ENCODE assay signal across 17 cellular contexts in the genomic region with DNA sequence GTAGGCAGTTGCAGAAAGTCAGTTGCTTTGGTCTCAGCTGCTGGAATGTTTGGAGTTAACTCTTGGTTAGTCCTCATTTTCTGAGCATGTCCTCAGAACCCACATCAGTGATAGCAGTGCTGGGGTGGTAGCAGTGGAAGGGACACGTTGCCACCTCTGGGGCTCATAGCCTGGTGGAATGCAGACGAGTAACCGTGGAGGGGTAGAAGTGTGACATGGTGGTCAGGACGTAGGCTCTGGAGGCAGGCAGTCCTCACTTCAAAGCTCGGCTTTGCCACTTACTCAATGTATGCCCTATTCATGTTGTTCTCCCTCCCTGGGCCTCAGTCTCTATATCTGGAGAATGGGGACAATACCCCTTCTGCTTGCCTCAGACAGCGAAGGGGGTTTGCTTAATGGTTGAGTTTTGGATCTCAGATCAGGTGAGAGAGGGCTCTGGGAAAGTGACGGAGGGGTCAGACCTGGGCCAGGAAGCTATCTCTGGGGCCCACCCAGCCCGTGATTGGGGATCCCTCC.
DNase-seq lines count a peak whose midpoint lies in the region; ATAC-seq and TF ChIP-seq lines count a peak whose summit lies in the region.
"Had no signal": no experiment of that assay in that cellular context is flagged by ENCODE, and none has a peak within 500 bp of the region (broad histone marks: within the 10 kb centered on the region; RNA-seq: fewer than 3 reads in every experiment).

No MANE protein-coding gene starts in this region.

- H3K27me3 ChIP-seq in IMR-90 (ENCODE audit: control insufficient read depth, insufficient read depth, low read length) = no peaks in the 10 kb centered on the region
- no peaks in the 10 kb centered on the region for H3K27me3 ChIP-seq in gastroesophageal sphincter

- peaks cover 6% of the 10 kb centered on the region; the same call in 1 of the 2 replicates for H3K9me1 ChIP-seq in IMR-90 (ENCODE audit: insufficient read depth, low read length)

- ATAC-seq in IMR-90 (ENCODE audit: low read depth) = no peak
- no peak for ATAC-seq in activated naive CD8-positive, alpha-beta T cell treated with anti-CD3 and anti-CD28 coated beads, Interleukin-2, amount 50 U/mL, for 24 hours
- ATAC-seq in gastroesophageal sphincter = no peak
- no peak for ATAC-seq in stimulated activated effector memory CD8-positive, alpha-beta T cell treated with anti-CD3 and anti-CD28 coated beads, Interleukin-12 subunit alpha, Interleukin-12 subunit beta, amount 100 ng/mL, for 72 hours
- ATAC-seq in GM18858 (IDR thresholded peaks at IDR 0.05; ENCODE audit: unreplicated experiment) = no peak
- ATAC-seq: activated T-helper 17 cell treated with anti-CD3 and anti-CD28 coated beads, Interleukin-2, amount 50 U/mL, for 72 hours; esophagus mucosa had no signal

- H4K91ac ChIP-seq in IMR-90 (ENCODE audit: insufficient read depth, low read depth, low read length) = no peak overlapping the region

- no peak overlapping the region for H3K4ac ChIP-seq in IMR-90 (ENCODE audit: low read depth, low read length)

- H3K23ac ChIP-seq in IMR-90 (ENCODE audit: low read depth, low read length) = no peak overlapping the region

- H3K36me3 ChIP-seq in IMR-90 (ENCODE audit: control insufficient read depth, insufficient read depth, low read length) (no peaks in the 10 kb centered on the region), gastroesophageal sphincter (peaks cover 0 to 35% of the 10 kb centered on the region in 2 donors)

- no peak overlapping the region for H3K18ac ChIP-seq in IMR-90 (ENCODE audit: low read depth, low read length)

- TF ChIP-seq CTCF in IMR-90 (conservative IDR thresholded peaks at IDR 0.05; ENCODE audit: low read depth, low read length) = no peak
- TF ChIP-seq CTCF in gastroesophageal sphincter (IDR thresholded peaks at IDR 0.05) = no peak
- TF ChIP-seq CTCF in GM13976 (IDR thresholded peaks at IDR 0.05; ENCODE audit: borderline replicate concordance, control extremely low read depth, extremely low read depth, insufficient read depth, missing control alignments) = no peak

- H2BK15ac ChIP-seq in IMR-90 (ENCODE audit: low read depth, low read length) = no peak overlapping the region

- CTCF ChIA-PET in IMR-90 (lab: Yijun Ruan, JAX) = interaction anchor here (0.7 kb wide), 1 partner anchor 47 kb away, joined by 4 read pairs; no protein-coding TSS in a partner anchor

- peaks cover 65% of the 10 kb centered on the region for H3K4me1 Mint-ChIP-seq in activated naive CD8-positive, alpha-beta T cell treated with anti-CD3 and anti-CD28 coated beads, Interleukin-2, amount 50 U/mL, for 24 hours
- peaks cover 94% of the 10 kb centered on the region for H3K4me1 Mint-ChIP-seq in stimulated activated effector memory CD8-positive, alpha-beta T cell treated with anti-CD3 and anti-CD28 coated beads, Interleukin-12 subunit alpha, Interleukin-12 subunit beta, amount 100 ng/mL, for 72 hours

- no peaks in the 10 kb centered on the region for H3K79me1 ChIP-seq in IMR-90 (ENCODE audit: low read depth in 1 of 2, low read length in 2 of 2)

- no peak for TF ChIP-seq EP300 in gastroesophageal sphincter (IDR thresholded peaks at IDR 0.05)

- H3K27me3 Mint-ChIP-seq in activated naive CD8-positive, alpha-beta T cell treated with anti-CD3 and anti-CD28 coated beads, Interleukin-2, amount 50 U/mL, for 24 hours = peaks cover 2% of the 10 kb centered on the region
- H3K27me3 Mint-ChIP-seq: activated T-helper 17 cell treated with anti-CD3 and anti-CD28 coated beads, Interleukin-2, amount 50 U/mL, for 72 hours; B cell had no signal

- no peak overlapping the region for H4K5ac ChIP-seq in IMR-90 (ENCODE audit: low read depth, low read length)

- in situ Hi-C loops in IMR-90 (cut with MboI; ENCODE audit: low sequenced_read_pairs) = no loop called here
- in situ Hi-C loops in GM13976 (cut with MboI; ENCODE audit: low sequenced_read_pairs, unreplicated experiment) = no loop called here

- POLR2A ChIA-PET in IMR-90 (lab: Charles Lee; ENCODE audit: unreplicated experiment) = no interaction called here

- H2BK20ac ChIP-seq in IMR-90 (ENCODE audit: low read depth, low read length) = no peak overlapping the region

- H4K20me1 ChIP-seq in IMR-90 (ENCODE audit: insufficient read depth, low read length) = no peaks in the 10 kb centered on the region

- no peak overlapping the region for H2BK120ac ChIP-seq in IMR-90 (ENCODE audit: low read depth, low read length)

- TF ChIP-seq RAD21 in IMR-90 (IDR thresholded peaks at IDR 0.05; ENCODE audit: low read length) = no peak

- H3K27ac ChIP-seq in IMR-90 (ENCODE audit: insufficient read depth, low read length) (no peak overlapping the region), gastroesophageal sphincter (peak overlapping the region; percentile 73 to 84 (median 77))

- no peak for TF ChIP-seq POLR2A in IMR-90 (IDR thresholded peaks at IDR 0.05; ENCODE audit: low read depth, low read length)
- no peak for TF ChIP-seq POLR2A in gastroesophageal sphincter (IDR thresholded peaks at IDR 0.05)

- no peak overlapping the region for H3K4me2 ChIP-seq in IMR-90 (ENCODE audit: low read depth, low read length)

- no peak overlapping the region for H2AFZ ChIP-seq in IMR-90 (replicated peaks; ENCODE audit: low read length, poor library complexity)

- intact Hi-C loops in IMR-90 (cut with micrococcal nuclease) = no loop called here

- H3K9me3 ChIP-seq in IMR-90 (ENCODE audit: control insufficient read depth, insufficient read depth, low read length) (no peaks in the 10 kb centered on the region), gastroesophageal sphincter (no peaks in the 10 kb centered on the region)

- H4K8ac ChIP-seq in IMR-90 (ENCODE audit: low read depth in 2 of 2, low read length in 2 of 2) = no peak overlapping the region

- peak overlapping the region; percentile 59 for H3K4me3 Mint-ChIP-seq in activated naive CD8-positive, alpha-beta T cell treated with anti-CD3 and anti-CD28 coated beads, Interleukin-2, amount 50 U/mL, for 24 hours
- H3K4me3 Mint-ChIP-seq in stimulated activated effector memory CD8-positive, alpha-beta T cell treated with anti-CD3 and anti-CD28 coated beads, Interleukin-12 subunit alpha, Interleukin-12 subunit beta, amount 100 ng/mL, for 72 hours = peak overlapping the region; percentile 90
- H3K4me3 Mint-ChIP-seq: B cell had no signal

- H2AK5ac ChIP-seq in IMR-90 (ENCODE audit: low read depth, low read length) = peak overlapping the region; percentile 45; the same call in 1 of the 2 replicates

- H3K9ac ChIP-seq in IMR-90 (ENCODE audit: low read depth, low read length) = no peak overlapping the region

- 50% methylated on average over 1 of the region's 8 CpGs; no CpG with 5 or more reads in 1 of the 2 experiments for WGBS in IMR-90 (ENCODE audit: extremely low coverage in 2 of 2, insufficient read length in 1 of 2), 2 experiments
- 86 to 87% methylated on average over 2 to 5 of the region's 8 CpGs for WGBS in gastroesophageal sphincter (ENCODE audit: low coverage in 1 of 2), 2 donors

- H3K4me3 ChIP-seq in IMR-90 (ENCODE audit: insufficient read depth, low read depth, low read length) (no peak overlapping the region), gastroesophageal sphincter (no peak overlapping the region)

- H3K14ac ChIP-seq in IMR-90 (replicated peaks; ENCODE audit: low read depth, low read length) = no peak overlapping the region

- H2AK9ac ChIP-seq in IMR-90 (replicated peaks; ENCODE audit: low read depth, low read length, poor library complexity) = no peak overlapping the region

- H3K4me1 ChIP-seq in IMR-90 (ENCODE audit: control insufficient read depth, insufficient read depth, low read length) (peaks cover 2% of the 10 kb centered on the region; the same call in 1 of the 2 replicates), gastroesophageal sphincter (peaks cover 16 to 93% (median 46%) of the 10 kb centered on the region in 3 donors)

- DNase-seq in IMR-90 = no peak
- DNase-seq in activated naive CD8-positive, alpha-beta T cell treated with anti-CD3 and anti-CD28 coated beads, Interleukin-2, amount 50 U/mL, for 24 hours = no peak
- no peak for DNase-seq in stimulated activated effector memory CD8-positive, alpha-beta T cell treated with anti-CD3 and anti-CD28 coated beads, Interleukin-12 subunit alpha, Interleukin-12 subunit beta, amount 100 ng/mL, for 72 hours (ENCODE audit: low spot score in 2 of 2)
- DNase-seq in GM13976 (ENCODE audit: low spot score) = no peak
- no peak for DNase-seq in AML-193 (lab: John Stamatoyannopoulos, UW)
- no peak for DNase-seq in C1 segment of cervical spinal cord (lab: John Stamatoyannopoulos, UW)
- DNase-seq: cortex of kidney, DMS 273 treated with DMSO at 0.1 percent for 48 hours, GF-D8, islet precursor cell, NCI-H1694 treated with DMSO at 0.1 percent for 48 hours, NCI-H446 had no signal

- H2BK5ac ChIP-seq in IMR-90 (ENCODE audit: low read depth, low read length, poor library complexity, severe bottlenecking) = no peak overlapping the region

- dilution Hi-C loops in IMR-90 (cut with HindIII; ENCODE audit: low sequenced_read_pairs, unreplicated experiment) = no loop called here

- peaks cover 62% of the 10 kb centered on the region for H3K36me3 Mint-ChIP-seq in activated naive CD8-positive, alpha-beta T cell treated with anti-CD3 and anti-CD28 coated beads, Interleukin-2, amount 50 U/mL, for 24 hours (ENCODE audit: low read depth)
- peaks cover 97% of the 10 kb centered on the region for H3K36me3 Mint-ChIP-seq in stimulated activated effector memory CD8-positive, alpha-beta T cell treated with anti-CD3 and anti-CD28 coated beads, Interleukin-12 subunit alpha, Interleukin-12 subunit beta, amount 100 ng/mL, for 72 hours

- BruUV-seq in IMR-90 (replicated peaks; lab: Mats Ljungman, UMichigan) = no TSS peak

- H3K9me3 Mint-ChIP-seq in activated naive CD8-positive, alpha-beta T cell treated with anti-CD3 and anti-CD28 coated beads, Interleukin-2, amount 50 U/mL, for 24 hours = no peaks in the 10 kb centered on the region
- no peaks in the 10 kb centered on the region for H3K9me3 Mint-ChIP-seq in stimulated activated effector memory CD8-positive, alpha-beta T cell treated with anti-CD3 and anti-CD28 coated beads, Interleukin-12 subunit alpha, Interleukin-12 subunit beta, amount 100 ng/mL, for 72 hours
- H3K9me3 Mint-ChIP-seq: activated T-helper 17 cell treated with anti-CD3 and anti-CD28 coated beads, Interleukin-2, amount 50 U/mL, for 72 hours had no signal

- H3K27ac Mint-ChIP-seq in activated naive CD8-positive, alpha-beta T cell treated with anti-CD3 and anti-CD28 coated beads, Interleukin-2, amount 50 U/mL, for 24 hours = no peak overlapping the region
- no peak overlapping the region for H3K27ac Mint-ChIP-seq in stimulated activated effector memory CD8-positive, alpha-beta T cell treated with anti-CD3 and anti-CD28 coated beads, Interleukin-12 subunit alpha, Interleukin-12 subunit beta, amount 100 ng/mL, for 72 hours
- H3K27ac Mint-ChIP-seq: activated T-helper 17 cell treated with anti-CD3 and anti-CD28 coated beads, Interleukin-2, amount 50 U/mL, for 72 hours; B cell had no signal

- H3K56ac ChIP-seq in IMR-90 (ENCODE audit: extremely low read depth, insufficient read depth, low read length) = no peak overlapping the region

TF ChIP-seq in IMR-90, 13 proteins besides CTCF, POLR2A, EP300 and RAD21 (continues in another document):
- TF ChIP-seq NFE2L2 (IDR thresholded peaks at IDR 0.05; ENCODE audit: low read depth, low read length) (no peak), MXI1 (IDR thresholded peaks at IDR 0.05; ENCODE audit: borderline replicate concordance, low read depth, low read length) (no peak), RFX5 (IDR thresholded peaks at IDR 0.05; ENCODE audit: low read depth, low read length) (no peak)
